ENCODE assay signal across 17 cellular contexts in genomic region chr11:28383471-28383870, GRCh38.
"Had no signal": no experiment of that assay in that cellular context is flagged by ENCODE, and none has a peak within 500 bp of the region (broad histone marks: within the 10 kb centered on the region; RNA-seq: fewer than 3 reads in every experiment).

No MANE protein-coding gene starts in this region.

- H3K27me3 ChIP-seq: heart right ventricle, testis, upper lobe of right lung had no signal

- H3K36me3 ChIP-seq: heart right ventricle, left ventricle myocardium inferior, upper lobe of right lung had no signal

- H3K4me1 ChIP-seq: heart right ventricle, left ventricle myocardium inferior, psoas muscle, testis, upper lobe of right lung had no signal

- H3K9me3 ChIP-seq: psoas muscle, testis, upper lobe of right lung had no signal

- H3K27me3 Mint-ChIP-seq: activated naive CD4-positive, alpha-beta T cell treated with anti-CD3 and anti-CD28 coated beads, Interleukin-2, amount 50 U/mL, for 24 hours; activated T-cell treated with anti-CD3 and anti-CD28 coated beads, Interleukin-2, amount 50 U/mL, for 24 hours; effector memory CD8-positive, alpha-beta T cell had no signal

- H3K4me1 Mint-ChIP-seq: activated naive CD4-positive, alpha-beta T cell treated with anti-CD3 and anti-CD28 coated beads, Interleukin-2, amount 50 U/mL, for 24 hours had no signal

- H3K4me3 ChIP-seq: heart right ventricle, left ventricle myocardium inferior, psoas muscle, testis, upper lobe of right lung had no signal

- DNase-seq: activated CD4-positive, alpha-beta T cell treated with anti-CD3 and anti-CD28 coated beads, Interleukin-2, amount 50 U/mL, for 1 hour; activated effector memory CD4-positive, alpha-beta T cell treated with Interleukin-2 at 50 U/mL for 16 hours; activated T-cell treated with anti-CD3 and anti-CD28 coated beads, Interleukin-2, amount 50 U/mL, for 24 hours; caudate nucleus; cortex of kidney; effector memory CD8-positive, alpha-beta T cell; heart right ventricle; left ventricle myocardium inferior; mesendoderm; nephron progenitor cell; psoas muscle; stimulated activated CD4-positive, alpha-beta T cell treated with anti-CD3 and anti-CD28 coated beads, Interleukin-12 subunit alpha, Interleukin-12 subunit beta, amount 100 ng/mL, for 4 hours; stimulated activated naive CD8-positive, alpha-beta T cell treated with anti-CD3 and anti-CD28 coated beads, Interleukin-15, Interleukin-2, amounts not matched to agents 100 U/mL and 50 U/mL, for 24 hours; testis; upper lobe of right lung had no signal

- ATAC-seq: effector memory CD8-positive, alpha-beta T cell; heart right ventricle; psoas muscle; sciatic nerve; stimulated activated naive CD8-positive, alpha-beta T cell treated with anti-CD3 and anti-CD28 coated beads, Interleukin-15, Interleukin-2, amounts not matched to agents 100 U/mL and 50 U/mL, for 24 hours; upper lobe of right lung had no signal

- H3K4me3 Mint-ChIP-seq: activated naive CD4-positive, alpha-beta T cell treated with anti-CD3 and anti-CD28 coated beads, Interleukin-2, amount 50 U/mL, for 24 hours; activated T-cell treated with anti-CD3 and anti-CD28 coated beads, Interleukin-2, amount 50 U/mL, for 24 hours; effector memory CD8-positive, alpha-beta T cell; nephron progenitor cell had no signal

- H3K27ac Mint-ChIP-seq: activated naive CD4-positive, alpha-beta T cell treated with anti-CD3 and anti-CD28 coated beads, Interleukin-2, amount 50 U/mL, for 24 hours; activated T-cell treated with anti-CD3 and anti-CD28 coated beads, Interleukin-2, amount 50 U/mL, for 24 hours; effector memory CD8-positive, alpha-beta T cell; nephron progenitor cell had no signal

- H3K27ac ChIP-seq: heart right ventricle, left ventricle myocardium inferior, psoas muscle, testis, upper lobe of right lung had no signal
